Comparison of ENCODE assay signal across 20 cellular contexts in genomic region chr21:44349416-44349846, GRCh38. TPM values are rescaled to one million over a fixed set of nuclear protein-coding genes. Genes with fewer than 3 reads are reported as not detected.
"Had no signal": no experiment of that assay in that cellular context is flagged by ENCODE, and none has a peak within 500 bp of the region (broad histone marks: within the 10 kb centered on the region; RNA-seq: fewer than 3 reads in every experiment).

No MANE protein-coding gene starts in this region.

- H3K4me3 Mint-ChIP-seq: neural progenitor cell had no signal

- H3K36me3 ChIP-seq: adrenal gland, colonic mucosa, gastrocnemius medialis, left ventricle myocardium inferior, neural progenitor cell, pancreas, right lobe of liver, stomach had no signal

- H3K4me1 Mint-ChIP-seq: neural progenitor cell had no signal

- ATAC-seq: activated CD4-positive, CD25-positive, alpha-beta regulatory T cell treated with anti-CD3 and anti-CD28 coated beads, Interleukin-2, amount 50 U/mL, for 24 hours; gastrocnemius medialis; pancreas; right lobe of liver had no signal

- H3K27me3 ChIP-seq: neural progenitor cell had no signal

- H3K27ac Mint-ChIP-seq: neural progenitor cell had no signal

- H2AFZ ChIP-seq: neural progenitor cell had no signal

- H3K4me1 ChIP-seq: adrenal gland, colonic mucosa, gastrocnemius medialis, neural progenitor cell, pancreas had no signal

- H3K4me2 ChIP-seq: neural progenitor cell had no signal

- H3K9me3 Mint-ChIP-seq: neural progenitor cell had no signal

- FAIRE-seq: pancreas, small intestine had no signal

- DNase-seq: activated CD4-positive, alpha-beta T cell treated with anti-CD3 and anti-CD28 coated beads, Interleukin-2, amount 50 U/mL, for 1 hour; activated CD8-positive, alpha-beta memory T cell treated with anti-CD3 and anti-CD28 coated beads, Interleukin-2, amount 50 U/mL, for 4 hours; activated effector memory CD4-positive, alpha-beta T cell treated with Interleukin-2 at 50 U/mL for 16 hours; activated T-cell treated with anti-CD3 and anti-CD28 coated beads, Interleukin-2, amount 50 U/mL, for 48 hours; adrenal gland; colonic mucosa; effector CD4-positive, alpha-beta T cell; gastrocnemius medialis; left ventricle myocardium inferior; pancreas; small intestine; stimulated activated CD4-positive, alpha-beta T cell treated with anti-CD3 and anti-CD28 coated beads, Interleukin-15, amount 100 ng/mL, for 24 hours; stimulated activated CD4-positive, alpha-beta T cell treated with anti-CD3 and anti-CD28 coated beads, Interleukin-2, amount 100 ng/mL, for 48 hours; stomach; T-helper 1 cell; T1000 had no signal

- H3K4me3 ChIP-seq: colonic mucosa, gastrocnemius medialis, neural progenitor cell, pancreas, right lobe of liver had no signal

- H3K27ac ChIP-seq: adrenal gland, colonic mucosa, gastrocnemius medialis, left ventricle myocardium inferior, neural progenitor cell, pancreas, right lobe of liver, stomach had no signal

- H3K9me3 ChIP-seq: adrenal gland, colonic mucosa, gastrocnemius medialis, left ventricle myocardium inferior, pancreas, right lobe of liver, stomach had no signal

- H3K9ac ChIP-seq: neural progenitor cell had no signal

- H3K36me3 Mint-ChIP-seq: neural progenitor cell had no signal

RNA-seq across cellular contexts. Expression of gene TRPM2, which starts 4.0 kb away (rescaled TPM):
- total RNA-seq: pulmonary artery endothelial cell had no signal
